Comparison of ENCODE assay signal across 8 cellular contexts in the genomic region with DNA sequence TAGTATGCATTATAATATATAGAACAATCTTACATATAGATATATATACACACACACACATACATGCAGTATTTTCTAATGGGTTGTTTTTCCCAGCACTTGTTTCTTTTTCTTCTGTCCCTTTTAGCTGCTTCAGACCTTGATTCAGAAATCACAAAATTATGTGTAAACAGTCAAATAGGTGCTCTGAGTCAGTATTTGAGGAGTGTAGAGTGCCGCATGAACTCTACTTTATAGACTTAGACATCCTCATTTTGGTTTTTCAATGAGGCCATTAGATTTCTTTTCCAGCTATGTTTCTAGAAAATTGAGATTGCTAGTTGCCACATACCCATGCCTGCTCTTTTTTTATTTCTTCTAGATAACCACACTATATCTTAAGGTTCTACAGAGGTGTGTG. TPM values are rescaled to one million over a fixed set of nuclear protein-coding genes. Genes with fewer than 3 reads are reported as not detected.
"Had no signal": no experiment of that assay in that cellular context is flagged by ENCODE, and none has a peak within 500 bp of the region (broad histone marks: within the 10 kb centered on the region; RNA-seq: fewer than 3 reads in every experiment).

No MANE protein-coding gene starts in this region.

- FAIRE-seq: G401.6, GM12891, GM12892, GM18507, GM19239 had no signal

- DNase-seq: GDM1, GF-D8 had no signal

RNA-seq across cellular contexts. Expression of a gene that starts 58.2 kb away (rescaled TPM):
- total RNA-seq: G401 had no signal
